Comparison of ENCODE assay signal across 15 cellular contexts in the genomic region with DNA sequence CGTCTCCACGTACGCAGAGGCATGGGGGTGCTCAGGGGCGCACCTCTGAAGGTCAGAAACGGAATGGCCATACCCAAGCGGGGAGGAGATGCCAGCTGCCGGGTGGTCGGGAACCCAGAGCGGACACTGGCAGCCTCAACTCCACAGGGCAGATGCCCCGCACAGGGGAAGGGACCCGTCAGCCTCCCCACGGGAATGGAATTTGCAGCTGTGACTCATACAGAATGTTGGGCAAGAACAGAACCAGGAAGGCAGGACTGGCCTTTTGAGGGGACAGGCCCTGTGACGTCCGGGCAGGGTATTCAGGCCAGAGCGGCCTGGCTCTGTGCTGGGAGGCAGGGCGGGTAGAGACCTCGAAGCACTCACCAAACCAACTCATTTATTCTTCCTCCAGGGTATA. TPM values are rescaled to one million over a fixed set of nuclear protein-coding genes. Genes with fewer than 3 reads are reported as not detected.
DNase-seq lines count a peak whose midpoint lies in the region; ATAC-seq and TF ChIP-seq lines count a peak whose summit lies in the region.
"Had no signal": no experiment of that assay in that cellular context is flagged by ENCODE, and none has a peak within 500 bp of the region (broad histone marks: within the 10 kb centered on the region; RNA-seq: fewer than 3 reads in every experiment).

No MANE protein-coding gene starts in this region.

- H3K9me3 ChIP-seq in RWPE2 (ENCODE audit: severe bottlenecking) (no peaks in the 10 kb centered on the region), parathyroid adenoma (ENCODE audit: control insufficient read depth, low read length) (no peaks in the 10 kb centered on the region)
- H3K9me3 ChIP-seq: body of pancreas, right lobe of liver had no signal

- H3K4me1 ChIP-seq in RWPE2 (ENCODE audit: insufficient read depth, poor library complexity, severe bottlenecking) (peaks cover 3% of the 10 kb centered on the region), parathyroid adenoma (peaks cover 2% of the 10 kb centered on the region)

- no peaks in the 10 kb centered on the region for H3K79me2 ChIP-seq in parathyroid adenoma

- H3K4me1 Mint-ChIP-seq in mesothelial cell of epicardium, result peaks cover 7% of the 10 kb centered on the region
- H3K4me1 Mint-ChIP-seq in activated naive CD4-positive, alpha-beta T cell treated with anti-CD3 and anti-CD28 coated beads, Interleukin-2, amount 10 ng/mL, durations not matched to agents 7 days and 5 days, result peaks cover 63% of the 10 kb centered on the region

- peaks cover 90% of the 10 kb centered on the region for H3K36me3 ChIP-seq in RWPE2 (ENCODE audit: low read depth)
- H3K36me3 ChIP-seq in parathyroid adenoma (ENCODE audit: control insufficient read depth, insufficient read depth, low read length), result no peaks in the 10 kb centered on the region
- H3K36me3 ChIP-seq: right lobe of liver had no signal

- H3K4me2 ChIP-seq in parathyroid adenoma (ENCODE audit: low read length), result no peak overlapping the region

- DNase-seq in AG09309 (ENCODE audit: low read depth) (peak; percentile 13), RWPE2 (ENCODE audit: low spot score) (no peak), mesothelial cell of epicardium (ENCODE audit: low spot score in 2 of 2, unreplicated experiment in 2 of 2) (no peak), activated gamma-delta T cell (lab: John Stamatoyannopoulos, UW) (no peak), SW 1271 (lab: John Stamatoyannopoulos, UW) (no peak)
- no peak for DNase-seq in activated naive CD4-positive, alpha-beta T cell treated with anti-CD3 and anti-CD28 coated beads, Interleukin-2, amount 10 ng/mL, durations not matched to agents 7 days and 5 days
- DNase-seq: activated CD4-positive, alpha-beta T cell treated with anti-CD3 and anti-CD28 coated beads, Interleukin-2, amount 50 U/mL, for 1 hour; Calu3; stimulated activated naive CD4-positive, alpha-beta T cell had no signal

- no peak overlapping the region for H3K4me3 Mint-ChIP-seq in mesothelial cell of epicardium
- H3K4me3 Mint-ChIP-seq in activated naive CD4-positive, alpha-beta T cell treated with anti-CD3 and anti-CD28 coated beads, Interleukin-2, amount 10 ng/mL, durations not matched to agents 7 days and 5 days, result no peak overlapping the region

- H2AFZ ChIP-seq in parathyroid adenoma, result no peak overlapping the region

- no peak overlapping the region for H3K9ac ChIP-seq in parathyroid adenoma

- no peaks in the 10 kb centered on the region for H3K9me3 Mint-ChIP-seq in mesothelial cell of epicardium
- H3K9me3 Mint-ChIP-seq in activated naive CD4-positive, alpha-beta T cell treated with anti-CD3 and anti-CD28 coated beads, Interleukin-2, amount 10 ng/mL, durations not matched to agents 7 days and 5 days, result no peaks in the 10 kb centered on the region

- H3K27me3 Mint-ChIP-seq in mesothelial cell of epicardium (ENCODE audit: low read depth), result no peaks in the 10 kb centered on the region
- H3K27me3 Mint-ChIP-seq in activated naive CD4-positive, alpha-beta T cell treated with anti-CD3 and anti-CD28 coated beads, Interleukin-2, amount 10 ng/mL, durations not matched to agents 7 days and 5 days, result no peaks in the 10 kb centered on the region

- ATAC-seq in RWPE2 (ENCODE audit: low read depth), result peak; percentile 44
- peak; percentile 73 for ATAC-seq in esophagus mucosa
- ATAC-seq: body of pancreas had no signal

- no peaks in the 10 kb centered on the region for H3K27me3 ChIP-seq in RWPE2 (ENCODE audit: insufficient read depth, poor library complexity, severe bottlenecking)
- no peaks in the 10 kb centered on the region for H3K27me3 ChIP-seq in parathyroid adenoma (ENCODE audit: control insufficient read depth, insufficient read depth, low read length)
- H3K27me3 ChIP-seq: body of pancreas, right lobe of liver had no signal

- no peak overlapping the region for H3K27ac Mint-ChIP-seq in mesothelial cell of epicardium
- no peak overlapping the region for H3K27ac Mint-ChIP-seq in activated naive CD4-positive, alpha-beta T cell treated with anti-CD3 and anti-CD28 coated beads, Interleukin-2, amount 10 ng/mL, durations not matched to agents 7 days and 5 days

- CTCF ChIA-PET in activated naive CD4-positive, alpha-beta T cell treated with anti-CD3 and anti-CD28 coated beads, Interleukin-2, amount 10 ng/mL, durations not matched to agents 7 days and 5 days (lab: Charles Lee), result interaction anchor here (1.1 kb wide), 1 partner anchor 94 kb away, joined by 3 read pairs; no protein-coding TSS in a partner anchor

- peaks cover 22% of the 10 kb centered on the region for H3K36me3 Mint-ChIP-seq in mesothelial cell of epicardium
- peaks cover 50% of the 10 kb centered on the region for H3K36me3 Mint-ChIP-seq in activated naive CD4-positive, alpha-beta T cell treated with anti-CD3 and anti-CD28 coated beads, Interleukin-2, amount 10 ng/mL, durations not matched to agents 7 days and 5 days

- H3K4me3 ChIP-seq in AG09309 (ENCODE audit: control insufficient read depth, low read depth, low read length), result no peak overlapping the region
- no peak overlapping the region for H3K4me3 ChIP-seq in RWPE2 (ENCODE audit: severe bottlenecking)
- no peak overlapping the region for H3K4me3 ChIP-seq in parathyroid adenoma (ENCODE audit: low read depth, low read length)
- H3K4me3 ChIP-seq: body of pancreas, right lobe of liver had no signal

- no peak overlapping the region for H3K27ac ChIP-seq in RWPE2 (ENCODE audit: poor library complexity, severe bottlenecking)
- peak overlapping the region; percentile 45 for H3K27ac ChIP-seq in parathyroid adenoma
- H3K27ac ChIP-seq: body of pancreas had no signal

- no peak for TF ChIP-seq CTCF in AG09309 (IDR thresholded peaks at IDR 0.05; ENCODE audit: control insufficient read depth, insufficient read depth, low read depth, low read length, missing control alignments)
- TF ChIP-seq CTCF in RWPE2 (IDR thresholded peaks at IDR 0.05; ENCODE audit: poor library complexity, severe bottlenecking), result no peak
- TF ChIP-seq CTCF in parathyroid adenoma (IDR thresholded peaks at IDR 0.05), result no peak
- TF ChIP-seq CTCF in mesothelial cell of epicardium (IDR thresholded peaks at IDR 0.05; ENCODE audit: unreplicated experiment), result no peak

RNA-seq across cellular contexts. Expression of gene TK1, which starts 7.5 kb away (rescaled TPM):
- total RNA-seq in esophagus mucosa (33.3 TPM), mesothelial cell of epicardium (23.3 to 25.7 TPM (median 23.3 TPM) in 3 replicates)

RNA-seq across cellular contexts. Expression of gene AFMID, which starts 7.8 kb away (rescaled TPM):
- total RNA-seq in esophagus mucosa, result 19.2 TPM
- total RNA-seq in mesothelial cell of epicardium, result 24.1 to 32.3 TPM (median 27.6 TPM) in 3 replicates

RNA-seq across cellular contexts. Expression of gene SYNGR2, which starts 11.0 kb away (rescaled TPM):
- total RNA-seq in esophagus mucosa, result 73.0 TPM
- total RNA-seq in mesothelial cell of epicardium, result 47.7 to 52.7 TPM (median 52.0 TPM) in 3 replicates

RNA-seq across cellular contexts. Expression of gene C17orf99, which starts 33.2 kb away (rescaled TPM):
- total RNA-seq in esophagus mucosa (0.44 TPM), mesothelial cell of epicardium (0.16 TPM in 1 of 3 replicates, not detected in the others)
- total RNA-seq: body of pancreas, Calu3, H4, right lobe of liver, RPMI7951 had no signal

RNA-seq across cellular contexts. Expression of gene BIRC5, which starts 34.7 kb away (rescaled TPM):
- 28.5 TPM for total RNA-seq in esophagus mucosa
- total RNA-seq in mesothelial cell of epicardium, result 22.8 to 23.8 TPM (median 22.9 TPM) in 3 replicates
- total RNA-seq: body of pancreas had no signal
